Comparison of ENCODE assay signal across 12 cellular contexts in genomic region chr15:87609474-87609873, GRCh38.
DNase-seq lines count a peak whose midpoint lies in the region; ATAC-seq and TF ChIP-seq lines count a peak whose summit lies in the region.
"Had no signal": no experiment of that assay in that cellular context is flagged by ENCODE, and none has a peak within 500 bp of the region (broad histone marks: within the 10 kb centered on the region; RNA-seq: fewer than 3 reads in every experiment).

No MANE protein-coding gene starts in this region.

- H2AFZ ChIP-seq in SK-N-SH (ENCODE audit: low read depth), result no peak overlapping the region

- intact Hi-C loops in spleen (cut with DNase I; ENCODE audit: low total_unique reads), result no loop called here

- H3K27me3 ChIP-seq in SK-N-SH (ENCODE audit: insufficient read depth) (no peaks in the 10 kb centered on the region), spleen (replicated peaks in 1 of 7) (no peaks in the 10 kb centered on the region)
- H3K27me3 ChIP-seq: cardiac muscle cell had no signal

- DNase-seq in GM03348 (ENCODE audit: low spot score), result peak; percentile 86
- DNase-seq in SK-N-SH, result no peak
- peak; percentile 14 to 20 for DNase-seq in foreskin fibroblast
- peak; percentile 21 for DNase-seq in retinal pigment epithelial cell (ENCODE audit: low read depth)
- no peak for DNase-seq in spleen
- DNase-seq in SIG-M5 treated with dmso at 0.1 percent for 504 hours (lab: John Stamatoyannopoulos, UW; ENCODE audit: unreplicated experiment), result no peak
- no peak for DNase-seq in NCI-H2196 (lab: John Stamatoyannopoulos, UW; ENCODE audit: unreplicated experiment)
- DNase-seq: activated CD8-positive, alpha-beta memory T cell treated with anti-CD3 and anti-CD28 coated beads, Interleukin-2, amount 10 ng/mL, durations not matched to agents 7 days and 5 days; HCEC 1CT; NCI-H2171 had no signal

- no peak for ATAC-seq in HG03457 (IDR thresholded peaks at IDR 0.05; ENCODE audit: unreplicated experiment)
- ATAC-seq: activated CD8-positive, alpha-beta memory T cell treated with anti-CD3 and anti-CD28 coated beads, Interleukin-2, amount 10 ng/mL, durations not matched to agents 7 days and 5 days had no signal

- H3K9me3 ChIP-seq in SK-N-SH (no peaks in the 10 kb centered on the region), spleen (no peaks in the 10 kb centered on the region)

- POLR2A ChIA-PET in SK-N-SH (lab: Yijun Ruan, JAX), result no interaction called here

- H3K9ac ChIP-seq in SK-N-SH, result no peak overlapping the region

- no peaks in the 10 kb centered on the region for H4K20me1 ChIP-seq in SK-N-SH (ENCODE audit: insufficient read depth)

- H3K4me1 ChIP-seq in SK-N-SH (ENCODE audit: control insufficient read depth in 1 of 2, insufficient read depth in 2 of 2, low read depth in 1 of 2, low read length in 1 of 2) (no peaks in the 10 kb centered on the region), spleen (no peaks in the 10 kb centered on the region)

- no peak for TF ChIP-seq RAD21 in SK-N-SH (IDR thresholded peaks at IDR 0.05; ENCODE audit: low read length)

- no peak for TF ChIP-seq EP300 in SK-N-SH (IDR thresholded peaks at IDR 0.05; ENCODE audit: borderline replicate concordance in 1 of 2, low read depth in 1 of 2, low read length in 1 of 2)

- H3K27ac ChIP-seq in SK-N-SH (ENCODE audit: low read depth in 2 of 2, low read length in 1 of 2) (no peak overlapping the region), spleen (no peak overlapping the region)
- H3K27ac ChIP-seq: cardiac muscle cell had no signal

- no peaks in the 10 kb centered on the region for H3K36me3 ChIP-seq in SK-N-SH (replicated peaks in 1 of 2; ENCODE audit: control insufficient read depth in 1 of 2, insufficient read depth in 2 of 2, low read length in 1 of 2)
- no peaks in the 10 kb centered on the region for H3K36me3 ChIP-seq in spleen
- H3K36me3 ChIP-seq: cardiac muscle cell had no signal

- H3K4me2 ChIP-seq in SK-N-SH, result no peak overlapping the region

- H3K9me2 ChIP-seq in SK-N-SH, result no peaks in the 10 kb centered on the region

- H3F3A ChIP-seq in SK-N-SH (replicated peaks; ENCODE audit: insufficient read depth), result no peaks in the 10 kb centered on the region

- no peaks in the 10 kb centered on the region for H3K79me2 ChIP-seq in SK-N-SH (ENCODE audit: insufficient read depth)

- TF ChIP-seq POLR2A in spleen (IDR thresholded peaks at IDR 0.05), result no peak

- CTCF ChIA-PET in SK-N-SH (lab: Yijun Ruan, JAX), result interaction anchor here (0.7 kb wide), 1 partner anchor 636 kb away, joined by 3 read pairs; no protein-coding TSS in a partner anchor

- WGBS in SK-N-SH (ENCODE audit: low lambda C conversion rate), result 34% methylated on average over 1 of the region's 1 CpG
- WGBS in spleen, 5 donors, result 32 to 83% (median 50%) methylated on average over 1 of the region's 1 CpG

- TF ChIP-seq CTCF in SK-N-SH (IDR thresholded peaks at IDR 0.05) (no peak), foreskin fibroblast (IDR thresholded peaks at IDR 0.05; ENCODE audit: low read depth, low read length) (no peak), retinal pigment epithelial cell (conservative IDR thresholded peaks at IDR 0.05; ENCODE audit: low read depth, low read length) (no peak), spleen (IDR thresholded peaks at IDR 0.05 in 8 of 11, conservative IDR thresholded peaks at IDR 0.05 in 3 of 11) (no peak)

- no peak overlapping the region for H3K4me3 ChIP-seq in SK-N-SH (ENCODE audit: low read depth in 2 of 2, low read length in 1 of 2)
- no peak overlapping the region for H3K4me3 ChIP-seq in foreskin fibroblast (ENCODE audit: low read depth in 1 of 2, low read length in 2 of 2)
- no peak overlapping the region for H3K4me3 ChIP-seq in retinal pigment epithelial cell (ENCODE audit: low read length)
- H3K4me3 ChIP-seq in spleen, result no peak overlapping the region
- H3K4me3 ChIP-seq: cardiac muscle cell had no signal

TF ChIP-seq in SK-N-SH, 30 proteins besides CTCF, POLR2A, EP300 and RAD21 (continues in another document):
- peak; percentile 29; the same call in 1 of the 2 replicates for TF ChIP-seq NFIC (IDR thresholded peaks at IDR 0.05; ENCODE audit: borderline replicate concordance)
- no peak for TF ChIP-seq MEF2A (IDR thresholded peaks at IDR 0.05; ENCODE audit: borderline replicate concordance, low read depth)
- no peak for TF ChIP-seq EZH2phosphoT487 (IDR thresholded peaks at IDR 0.05; ENCODE audit: borderline replicate concordance, low read depth)
- TF ChIP-seq RXRA (IDR thresholded peaks at IDR 0.05; ENCODE audit: borderline replicate concordance, low read depth), result no peak
- peak; percentile 32; the same call in 1 of the 2 replicates for TF ChIP-seq FOSL2 (IDR thresholded peaks at IDR 0.05; ENCODE audit: borderline replicate concordance, low read depth)
- TF ChIP-seq GATA2 (CRISPR knock-in tag; IDR thresholded peaks at IDR 0.05), result no peak
- no peak for TF ChIP-seq RFX5 (IDR thresholded peaks at IDR 0.05; ENCODE audit: low read length)
- no peak for TF ChIP-seq CHD2 (IDR thresholded peaks at IDR 0.05; ENCODE audit: low read length, partially characterized antibody)
- peak; percentile 42; the same call in 1 of the 2 replicates for TF ChIP-seq PBX3 (IDR thresholded peaks at IDR 0.05)
- TF ChIP-seq TAF1 (IDR thresholded peaks at IDR 0.05; ENCODE audit: borderline replicate concordance, low read depth, low read length), result no peak
- no peak for TF ChIP-seq NRF1 (IDR thresholded peaks at IDR 0.05; ENCODE audit: low read depth, low read length)
- no peak for TF ChIP-seq SIN3A (IDR thresholded peaks at IDR 0.05; ENCODE audit: borderline replicate concordance, low read depth, low read length)
- TF ChIP-seq ELF1 (IDR thresholded peaks at IDR 0.05), result no peak
- no peak for TF ChIP-seq USF2 (IDR thresholded peaks at IDR 0.05; ENCODE audit: borderline replicate concordance, low read depth, low read length)
- no peak for TF ChIP-seq MXI1 (IDR thresholded peaks at IDR 0.05; ENCODE audit: low read depth, low read length)
- no peak for TF ChIP-seq TEAD4 (IDR thresholded peaks at IDR 0.05; ENCODE audit: borderline replicate concordance, insufficient read depth)
- TF ChIP-seq REST (IDR thresholded peaks at IDR 0.05; ENCODE audit: low read depth, low read length), result no peak
- no peak for TF ChIP-seq USF1 (IDR thresholded peaks at IDR 0.05; ENCODE audit: borderline replicate concordance, low read depth)
- no peak for TF ChIP-seq SMC3 (IDR thresholded peaks at IDR 0.05; ENCODE audit: low read depth, low read length)
- TF ChIP-seq YY1 (IDR thresholded peaks at IDR 0.05; ENCODE audit: low read depth), result no peak
- TF ChIP-seq MAX (IDR thresholded peaks at IDR 0.05; ENCODE audit: low read depth), result no peak
- TF ChIP-seq JUND (IDR thresholded peaks at IDR 0.05), result peak; percentile 33
- TF ChIP-seq FOXJ3 (CRISPR knock-in tag; IDR thresholded peaks at IDR 0.05), result no peak

Comparison
In these comparisons a context has a peak if more than half of its experiments do, and no peak if none do; other contexts are left out.
1. DNase-seq: peak in GM03348 (single experiment), foreskin fibroblast (2 of 2) and retinal pigment epithelial cell (single experiment); none in SK-N-SH (single experiment), spleen (single experiment), SIG-M5 treated with dmso at 0.1 percent for 504 hours (single experiment) and NCI-H2196 (single experiment).